Comparison of ENCODE assay signal across 1 cellular context in genomic region chr1:31064115-31064514, GRCh38.
TF ChIP-seq lines count a peak whose summit lies in the region.

No MANE protein-coding gene starts in this region.

TF ChIP-seq in HepG2, 621 proteins besides CTCF, POLR2A, EP300 and RAD21 (continued from another document and continues in another):
- TF ChIP-seq TRIM22 (IDR thresholded peaks at IDR 0.05), result no peak
- TF ChIP-seq ZNF710 (CRISPR knock-in tag; IDR thresholded peaks at IDR 0.05; ENCODE audit: borderline replicate concordance), result no peak
- TF ChIP-seq ZNF451 (CRISPR knock-in tag; IDR thresholded peaks at IDR 0.05), result no peak
- peak; percentile 79 for TF ChIP-seq SAP130 (CRISPR knock-in tag; IDR thresholded peaks at IDR 0.05; ENCODE audit: low read depth)
- TF ChIP-seq BHLHE40 (IDR thresholded peaks at IDR 0.05; ENCODE audit: low read length), result no peak
- no peak for TF ChIP-seq RFX3 (CRISPR knock-in tag; IDR thresholded peaks at IDR 0.05)
- TF ChIP-seq ZSCAN25 (CRISPR knock-in tag; IDR thresholded peaks at IDR 0.05), result no peak
- no peak for TF ChIP-seq SNAPC4 (CRISPR knock-in tag; IDR thresholded peaks at IDR 0.05)
- TF ChIP-seq ATF7-NPFF (CRISPR knock-in tag; IDR thresholded peaks at IDR 0.05; ENCODE audit: low read depth), result no peak
- no peak for TF ChIP-seq ZNF281 (CRISPR knock-in tag; IDR thresholded peaks at IDR 0.05; ENCODE audit: borderline replicate concordance)
- TF ChIP-seq LCORL (IDR thresholded peaks at IDR 0.05), result no peak
- no peak for TF ChIP-seq LCORL (CRISPR knock-in tag; IDR thresholded peaks at IDR 0.05)
- no peak for TF ChIP-seq FOXO1 (CRISPR knock-in tag; IDR thresholded peaks at IDR 0.05)
- no peak for TF ChIP-seq STAG1 (CRISPR knock-in tag; IDR thresholded peaks at IDR 0.05)
- no peak for TF ChIP-seq ZNF335 (CRISPR knock-in tag; IDR thresholded peaks at IDR 0.05)
- TF ChIP-seq ELF1 (CRISPR knock-in tag; IDR thresholded peaks at IDR 0.05), result no peak
- TF ChIP-seq ZGPAT (CRISPR knock-in tag; IDR thresholded peaks at IDR 0.05), result no peak
- no peak for TF ChIP-seq POGZ (CRISPR knock-in tag; IDR thresholded peaks at IDR 0.05)
- no peak for TF ChIP-seq DNMT3B (CRISPR knock-in tag; conservative IDR thresholded peaks at IDR 0.05)
- no peak for TF ChIP-seq ZNF777 (CRISPR knock-in tag; IDR thresholded peaks at IDR 0.05)
- TF ChIP-seq JDP2 (CRISPR knock-in tag; IDR thresholded peaks at IDR 0.05; ENCODE audit: borderline replicate concordance), result no peak
- TF ChIP-seq ZNF275 (CRISPR knock-in tag; IDR thresholded peaks at IDR 0.05; ENCODE audit: borderline replicate concordance), result no peak
- no peak for TF ChIP-seq ZNF737 (CRISPR knock-in tag; IDR thresholded peaks at IDR 0.05; ENCODE audit: borderline replicate concordance)
- TF ChIP-seq FOXC1 (CRISPR knock-in tag; IDR thresholded peaks at IDR 0.05; ENCODE audit: borderline replicate concordance), result no peak
- TF ChIP-seq ZNF83 (CRISPR knock-in tag; IDR thresholded peaks at IDR 0.05; ENCODE audit: borderline replicate concordance), result no peak
- no peak for TF ChIP-seq MED8 (CRISPR knock-in tag; IDR thresholded peaks at IDR 0.05; ENCODE audit: insufficient replicate concordance)
- TF ChIP-seq BRCA1 (CRISPR knock-in tag; IDR thresholded peaks at IDR 0.05), result no peak
- TF ChIP-seq ZBTB8A (CRISPR knock-in tag; IDR thresholded peaks at IDR 0.05; ENCODE audit: borderline replicate concordance, low read depth), result no peak
- no peak for TF ChIP-seq SRY (CRISPR knock-in tag; IDR thresholded peaks at IDR 0.05)
- no peak for TF ChIP-seq ZSCAN9 (CRISPR knock-in tag; IDR thresholded peaks at IDR 0.05; ENCODE audit: borderline replicate concordance)
- no peak for TF ChIP-seq CBX1 (IDR thresholded peaks at IDR 0.05; ENCODE audit: low read depth)
- TF ChIP-seq NFKB2 (CRISPR knock-in tag; IDR thresholded peaks at IDR 0.05; ENCODE audit: borderline replicate concordance), result no peak
- TF ChIP-seq MXD4 (CRISPR knock-in tag; IDR thresholded peaks at IDR 0.05), result 0 out of 2 replicates have a peak, but pooled peaks have one; percentile 34
- no peak for TF ChIP-seq ZNF691 (CRISPR knock-in tag; IDR thresholded peaks at IDR 0.05; ENCODE audit: borderline replicate concordance, low read depth)
- TF ChIP-seq ZNF430 (CRISPR knock-in tag; IDR thresholded peaks at IDR 0.05), result no peak
- no peak for TF ChIP-seq U2AF2 (IDR thresholded peaks at IDR 0.05; ENCODE audit: low read depth, low read length)
- no peak for TF ChIP-seq ZNF138 (CRISPR knock-in tag; IDR thresholded peaks at IDR 0.05; ENCODE audit: low read depth)
- no peak for TF ChIP-seq ZBTB46 (CRISPR knock-in tag; IDR thresholded peaks at IDR 0.05; ENCODE audit: borderline replicate concordance)
- TF ChIP-seq ZBTB34 (CRISPR knock-in tag; IDR thresholded peaks at IDR 0.05), result no peak
- TF ChIP-seq KAT7 (CRISPR knock-in tag; IDR thresholded peaks at IDR 0.05; ENCODE audit: borderline replicate concordance), result no peak
- TF ChIP-seq HOXA5 (CRISPR knock-in tag; IDR thresholded peaks at IDR 0.05), result no peak
- no peak for TF ChIP-seq AGO2 (optimal IDR thresholded peaks at IDR 0.05; ENCODE audit: low read depth, low read length)
